ENCODE assay signal across 29 cellular contexts in genomic region chr2:15853903-15854302, GRCh38.
"Had no signal": no experiment of that assay in that cellular context is flagged by ENCODE, and none has a peak within 500 bp of the region (broad histone marks: within the 10 kb centered on the region; RNA-seq: fewer than 3 reads in every experiment).

No MANE protein-coding gene starts in this region.

- DNase-seq: stimulated activated CD4-positive, alpha-beta T cell treated with anti-CD3 and anti-CD28 coated beads, Interleukin-2, amount 100 ng/mL, for 48 hours; stimulated activated CD4-positive, alpha-beta T cell treated with anti-CD3 and anti-CD28 coated beads, Interleukin-4, amount 100 ng/mL, for 1 hour; stimulated activated CD4-positive, alpha-beta T cell treated with anti-CD3 and anti-CD28 coated beads, Interleukin-4, amount 100 ng/mL, for 24 hours; stimulated activated CD4-positive, alpha-beta T cell treated with anti-CD3 and anti-CD28 coated beads, Interleukin-4, amount 100 ng/mL, for 4 hours; stimulated activated CD8-positive, alpha-beta memory T cell treated with anti-CD3 and anti-CD28 coated beads, Interleukin-4, amount 100 ng/mL, for 48 hours; stimulated activated naive B cell treated with anti-CD40 and anti-IgM and Interleukin-4, amounts not matched to agents 10 μg/mL and 1 μg/mL and 100 μg/mL, for 72 hours; stimulated activated naive CD4-positive, alpha-beta T cell; stimulated activated naive CD4-positive, alpha-beta T cell treated with Interleukin-2 at 50 U/mL for 16 hours; stimulated activated naive CD8-positive, alpha-beta T cell treated with anti-CD3 and anti-CD28 coated beads, Interleukin-15, amount 100 ng/mL, for 72 hours; stimulated activated naive CD8-positive, alpha-beta T cell treated with anti-CD3 and anti-CD28 coated beads, Interleukin-15, Interleukin-2, amounts not matched to agents 100 U/mL and 50 U/mL, for 24 hours; stomach; substantia nigra; testis; thyroid gland; tibial artery; transverse colon; trophoblast cell; upper lobe of left lung; upper lobe of right lung; uterus had no signal

- H3K27me3 ChIP-seq: stomach, testis, thyroid gland, tibial artery, tibial nerve, transverse colon, upper lobe of left lung, upper lobe of right lung, uterus, vagina had no signal

- H3K9me3 ChIP-seq: suprapubic skin, testis, thoracic aorta, thyroid gland, tibial artery, transverse colon, upper lobe of left lung, upper lobe of right lung, uterus, vagina had no signal

- FAIRE-seq: urothelium cell line had no signal

- H3K9me3 Mint-ChIP-seq: stimulated activated naive CD8-positive, alpha-beta T cell treated with anti-CD3 and anti-CD28 coated beads, Interleukin-15, Interleukin-2, amounts not matched to agents 100 ng/mL and 50 ng/mL, for 24 hours had no signal

- H3K27me3 Mint-ChIP-seq: type B pancreatic cell had no signal

- H3K27ac ChIP-seq: stomach, suprapubic skin, testis, thoracic aorta, thyroid gland, tibial artery, tibial nerve, transverse colon, upper lobe of left lung, upper lobe of right lung, uterus, vagina had no signal

- H3K36me3 ChIP-seq: stomach, suprapubic skin, thoracic aorta, thyroid gland, tibial artery, tibial nerve, transverse colon, upper lobe of left lung, upper lobe of right lung, uterus, vagina had no signal

- H3K4me1 Mint-ChIP-seq: stimulated activated effector memory CD8-positive, alpha-beta T cell treated with anti-CD3 and anti-CD28 coated beads, Interleukin-12 subunit alpha, Interleukin-12 subunit beta, amount 100 ng/mL, for 72 hours; stimulated activated memory B cell treated with anti-CD40 and anti-IgM and Interleukin-4, amounts not matched to agents 10 μg/mL and 1 μg/mL and 100 μg/mL, for 72 hours; stimulated activated naive B cell treated with anti-CD40 and anti-IgM and Interleukin-4, amounts not matched to agents 10 μg/mL and 1 μg/mL and 100 μg/mL, for 72 hours; stimulated activated naive CD8-positive, alpha-beta T cell treated with anti-CD3 and anti-CD28 coated beads, Interleukin-15, amount 100 ng/mL, for 72 hours had no signal

- H3K36me3 Mint-ChIP-seq: stimulated activated effector memory CD8-positive, alpha-beta T cell treated with anti-CD3 and anti-CD28 coated beads, Interleukin-12 subunit alpha, Interleukin-12 subunit beta, amount 100 ng/mL, for 72 hours; stimulated activated memory B cell treated with anti-CD40 and anti-IgM and Interleukin-4, amounts not matched to agents 10 μg/mL and 1 μg/mL and 100 μg/mL, for 72 hours; stimulated activated naive B cell treated with anti-CD40 and anti-IgM and Interleukin-4, amounts not matched to agents 10 μg/mL and 1 μg/mL and 100 μg/mL, for 72 hours; type B pancreatic cell had no signal

- H3K27ac Mint-ChIP-seq: stimulated activated effector memory CD8-positive, alpha-beta T cell treated with anti-CD3 and anti-CD28 coated beads, Interleukin-12 subunit alpha, Interleukin-12 subunit beta, amount 100 ng/mL, for 72 hours; stimulated activated memory B cell treated with anti-CD40 and anti-IgM and Interleukin-4, amounts not matched to agents 10 μg/mL and 1 μg/mL and 100 μg/mL, for 72 hours; stimulated activated naive B cell treated with anti-CD40 and anti-IgM and Interleukin-4, amounts not matched to agents 10 μg/mL and 1 μg/mL and 100 μg/mL, for 72 hours; stimulated activated naive CD8-positive, alpha-beta T cell treated with anti-CD3 and anti-CD28 coated beads, Interleukin-15, amount 100 ng/mL, for 72 hours; stimulated activated naive CD8-positive, alpha-beta T cell treated with anti-CD3 and anti-CD28 coated beads, Interleukin-15, Interleukin-2, amounts not matched to agents 100 ng/mL and 50 ng/mL, for 24 hours; type B pancreatic cell had no signal

- H3K4me1 ChIP-seq: stomach, suprapubic skin, testis, tibial artery, tibial nerve, transverse colon, upper lobe of left lung, upper lobe of right lung, uterus, vagina had no signal

- ATAC-seq: stimulated activated effector memory CD8-positive, alpha-beta T cell treated with anti-CD3 and anti-CD28 coated beads, Interleukin-12 subunit alpha, Interleukin-12 subunit beta, amount 100 ng/mL, for 72 hours; stimulated activated memory B cell treated with anti-CD40 and anti-IgM and Interleukin-4, amounts not matched to agents 10 μg/mL and 1 μg/mL and 100 μg/mL, for 72 hours; stimulated activated naive B cell treated with anti-CD40 and anti-IgM and Interleukin-4, amounts not matched to agents 10 μg/mL and 1 μg/mL and 100 μg/mL, for 72 hours; stimulated activated naive CD8-positive, alpha-beta T cell treated with anti-CD3 and anti-CD28 coated beads, Interleukin-15, amount 100 ng/mL, for 72 hours; stimulated activated naive CD8-positive, alpha-beta T cell treated with anti-CD3 and anti-CD28 coated beads, Interleukin-15, Interleukin-2, amounts not matched to agents 100 U/mL and 50 U/mL, for 24 hours; upper lobe of right lung had no signal

- H3K4me3 Mint-ChIP-seq: stimulated activated effector memory CD8-positive, alpha-beta T cell treated with anti-CD3 and anti-CD28 coated beads, Interleukin-12 subunit alpha, Interleukin-12 subunit beta, amount 100 ng/mL, for 72 hours; stimulated activated memory B cell treated with anti-CD40 and anti-IgM and Interleukin-4, amounts not matched to agents 10 μg/mL and 1 μg/mL and 100 μg/mL, for 72 hours; stimulated activated naive B cell treated with anti-CD40 and anti-IgM and Interleukin-4, amounts not matched to agents 10 μg/mL and 1 μg/mL and 100 μg/mL, for 72 hours; stimulated activated naive CD8-positive, alpha-beta T cell treated with anti-CD3 and anti-CD28 coated beads, Interleukin-15, amount 100 ng/mL, for 72 hours; stimulated activated naive CD8-positive, alpha-beta T cell treated with anti-CD3 and anti-CD28 coated beads, Interleukin-15, Interleukin-2, amounts not matched to agents 100 ng/mL and 50 ng/mL, for 24 hours; type B pancreatic cell had no signal

- H3K4me3 ChIP-seq: stomach, suprapubic skin, testis, thoracic aorta, thyroid gland, tibial artery, tibial nerve, transverse colon, upper lobe of left lung, upper lobe of right lung, uterus, vagina had no signal
